28 cellular contexts compared by ENCODE assay signal in genomic region chr5:138553437-138554095, GRCh38. TPM values are rescaled to one million over a fixed set of nuclear protein-coding genes. Genes with fewer than 3 reads are reported as not detected.
DNase-seq lines count a peak whose midpoint lies in the region; ATAC-seq, FAIRE-seq and TF ChIP-seq lines count a peak whose summit lies in the region.
"Had no signal": no experiment of that assay in that cellular context is flagged by ENCODE, and none has a peak within 500 bp of the region (broad histone marks: within the 10 kb centered on the region; RNA-seq: fewer than 3 reads in every experiment).

No MANE protein-coding gene starts in this region.

- H3K4me3 Mint-ChIP-seq in activated T-cell treated with anti-CD3 and anti-CD28 coated beads, Interleukin-2, amount 50 U/mL, for 24 hours = no peak overlapping the region
- H3K4me3 Mint-ChIP-seq: activated naive CD4-positive, alpha-beta T cell treated with anti-CD3 and anti-CD28 coated beads for 36 hours had no signal

- CTCF ChIA-PET in HCT116 (lab: Charles Lee) = no interaction called here
- CTCF ChIA-PET in K562 (lab: Yijun Ruan, JAX; ENCODE audit: low intra/inter-chr PET ratio) = no interaction called here

- TF ChIP-seq POLR2A in HCT116 (IDR thresholded peaks at IDR 0.05; ENCODE audit: borderline replicate concordance, extremely low read depth, insufficient read depth, insufficient read length) (no peak), K562 (conservative IDR thresholded peaks at IDR 0.05) (peak; percentile 67)

- H2AFZ ChIP-seq in HCT116 (ENCODE audit: low read depth, low read length, poor library complexity, severe bottlenecking) = no peak overlapping the region
- H2AFZ ChIP-seq in K562 (ENCODE audit: low read depth, low read length) = no peak overlapping the region

- H4K20me1 ChIP-seq in HCT116 (ENCODE audit: insufficient read depth) = peaks cover 4% of the 10 kb centered on the region; the same call in 1 of the 2 replicates
- peaks cover 16% of the 10 kb centered on the region; the same call in 1 of the 2 replicates for H4K20me1 ChIP-seq in K562 (replicated peaks; ENCODE audit: control insufficient read depth, insufficient read depth, low read length)

- no peaks in the 10 kb centered on the region for H3K9me1 ChIP-seq in K562 (ENCODE audit: control insufficient read depth, insufficient read depth, low read length)

- no peak overlapping the region for H3K9ac ChIP-seq in HCT116 (ENCODE audit: low read length)
- H3K9ac ChIP-seq in K562 (ENCODE audit: insufficient read depth in 1 of 2, low read depth in 2 of 2, low read length in 2 of 2) = no peak overlapping the region

- no TSS peak for BruUV-seq in HCT116 (replicated peaks; lab: Mats Ljungman, UMichigan)
- BruUV-seq in K562 (replicated peaks; lab: Mats Ljungman, UMichigan) = no TSS peak

- FAIRE-seq in K562 (lab: Jason Lieb, UNC) = peak; percentile 51
- FAIRE-seq: pancreas had no signal

- H3K27ac ChIP-seq in HCT116 (ENCODE audit: low read depth, low read length) (no peak overlapping the region), K562 (ENCODE audit: extremely low read depth, low read depth, low read length) (no peak overlapping the region)
- H3K27ac ChIP-seq: C4-2B, esophagus muscularis mucosa, gastrocnemius medialis, pancreas, Peyer's patch, vagina, VCaP had no signal

- no peak for DNase-seq in activated T-cell treated with anti-CD3 and anti-CD28 coated beads, Interleukin-2, amount 50 U/mL, for 24 hours
- DNase-seq in activated T-cell treated with anti-CD3 and anti-CD28 coated beads for 4 hours = no peak
- DNase-seq in HCT116 (ENCODE audit: low read depth, low spot score) = no peak
- no peak for DNase-seq in K562 (ENCODE audit: extremely low read depth in 1 of 4, low spot score in 3 of 4)
- DNase-seq in sciatic nerve (ENCODE audit: low spot score) = no peak
- DNase-seq in NCI-H774 (lab: John Stamatoyannopoulos, UW) = no peak
- DNase-seq: activated CD4-positive, alpha-beta T cell treated with anti-CD3 and anti-CD28 coated beads, Interleukin-2, amount 50 U/mL, for 4 hours; activated naive CD4-positive, alpha-beta T cell treated with anti-CD3 and anti-CD28 coated beads for 36 hours; aorta; cerebellar nuclear complex; effector CD4-positive, alpha-beta T cell; gastrocnemius medialis; hypothalamus; islet precursor cell; MG63; NCI-H1436 treated with DMSO at 0.1 percent for 48 hours; NCI-H2171; pancreas; Peyer's patch; right cardiac atrium; T-helper 2 cell had no signal

- H3K36me3 Mint-ChIP-seq in activated T-cell treated with anti-CD3 and anti-CD28 coated beads, Interleukin-2, amount 50 U/mL, for 24 hours (ENCODE audit: low read depth) = peaks cover 88% of the 10 kb centered on the region

- POLR2A ChIA-PET in HCT116 (lab: Charles Lee) (interaction anchor here (1.1 to 1.9 kb wide), 4 partner anchors 10 to 16 kb away, joined by 3 to 9 read pairs (median 5); partner anchors contain the start of gene ETF1), K562 (lab: Yijun Ruan, JAX) (interaction anchor here (0.6 to 7.8 kb wide), 7 partner anchors 10 to 88 kb away, joined by 3 to 73 read pairs (median 6); partner anchors contain the start of genes EGR1, ETF1 and HSPA9)

- no peak for TF ChIP-seq RAD21 in HCT116 (IDR thresholded peaks at IDR 0.05; ENCODE audit: low read depth)
- no peak for TF ChIP-seq RAD21 in K562 (CRISPR knock-in tag; conservative IDR thresholded peaks at IDR 0.05 in 1 of 2, IDR thresholded peaks at IDR 0.05 in 1 of 2)

- intact Hi-C loops in HCT116 (cut with micrococcal nuclease) (no loop called here), K562 (cut with micrococcal nuclease) (no loop called here), sciatic nerve (cut with DNase I) (no loop called here)

- TF ChIP-seq EP300 in K562 (IDR thresholded peaks at IDR 0.05; ENCODE audit: low read length) = no peak

- no peaks in the 10 kb centered on the region for H3K9me3 Mint-ChIP-seq in activated T-cell treated with anti-CD3 and anti-CD28 coated beads, Interleukin-2, amount 50 U/mL, for 24 hours
- H3K9me3 Mint-ChIP-seq: activated naive CD4-positive, alpha-beta T cell treated with anti-CD3 and anti-CD28 coated beads for 36 hours had no signal

- H3K4me2 ChIP-seq in HCT116 (ENCODE audit: low read length) = no peak overlapping the region
- no peak overlapping the region for H3K4me2 ChIP-seq in K562 (ENCODE audit: insufficient read depth, low read length)

- H3K9me2 ChIP-seq in HCT116 (ENCODE audit: insufficient read depth) = no peaks in the 10 kb centered on the region

- no peaks in the 10 kb centered on the region for H3K4me1 ChIP-seq in HCT116 (ENCODE audit: control insufficient read depth in 1 of 2, insufficient read depth in 2 of 2, low read length in 2 of 2)
- no peaks in the 10 kb centered on the region for H3K4me1 ChIP-seq in K562 (replicated peaks in 1 of 2; ENCODE audit: control insufficient read depth in 2 of 2, insufficient read depth in 2 of 2, low read length in 2 of 2)
- H3K4me1 ChIP-seq: pancreas, Peyer's patch had no signal

- H3K9me3 ChIP-seq in HCT116 (ENCODE audit: control insufficient read depth in 1 of 2, insufficient read depth in 1 of 2, low read depth in 1 of 2, low read length in 2 of 2) (no peaks in the 10 kb centered on the region), K562 (replicated peaks; ENCODE audit: control insufficient read depth, insufficient read depth, low read depth, low read length) (no peaks in the 10 kb centered on the region)
- H3K9me3 ChIP-seq: esophagus muscularis mucosa, gastrocnemius medialis, MG63, pancreas, Peyer's patch, vagina had no signal

- RAD21 ChIA-PET in HCT116 (lab: Charles Lee; ENCODE audit: low non-redundant PET in 1 of 2, low total read pairs in 2 of 2, uncharacterized antibody in 2 of 2, unreplicated experiment in 2 of 2) = no interaction called here

- H3K36me3 ChIP-seq in HCT116 (ENCODE audit: control insufficient read depth in 1 of 2, insufficient read depth in 2 of 2, low read length in 2 of 2) (peaks cover 45 to 48% of the 10 kb centered on the region in 2 experiments), K562 (ENCODE audit: control insufficient read depth, insufficient read depth, low read length) (peaks cover 62% of the 10 kb centered on the region)

- H3K4me3 ChIP-seq in HCT116 (replicated peaks in 1 of 2; ENCODE audit: low read depth in 1 of 2, low read length in 2 of 2) (no peak overlapping the region), K562 (no peak overlapping the region)
- H3K4me3 ChIP-seq: esophagus muscularis mucosa, gastrocnemius medialis, lung, MG63, pancreas, Peyer's patch, vagina had no signal

- H3K4me1 Mint-ChIP-seq in activated T-cell treated with anti-CD3 and anti-CD28 coated beads, Interleukin-2, amount 50 U/mL, for 24 hours (ENCODE audit: low read depth) = peaks cover 14% of the 10 kb centered on the region

- H3K27ac Mint-ChIP-seq in activated T-cell treated with anti-CD3 and anti-CD28 coated beads, Interleukin-2, amount 50 U/mL, for 24 hours = peak overlapping the region; percentile 67
- H3K27ac Mint-ChIP-seq: activated naive CD4-positive, alpha-beta T cell treated with anti-CD3 and anti-CD28 coated beads for 36 hours had no signal

- H3K79me2 ChIP-seq in HCT116 (ENCODE audit: insufficient read depth, low read length) = peaks cover 36% of the 10 kb centered on the region
- H3K79me2 ChIP-seq in K562 (ENCODE audit: control insufficient read depth, insufficient read depth, low read length) = peaks cover 17% of the 10 kb centered on the region; the same call in 2 of the 3 replicates

- H3K27me3 ChIP-seq in HCT116 (ENCODE audit: insufficient read depth, low read length) (no peaks in the 10 kb centered on the region), K562 (ENCODE audit: control insufficient read depth in 2 of 2, insufficient read depth in 2 of 2, low read length in 2 of 2) (no peaks in the 10 kb centered on the region)
- H3K27me3 ChIP-seq: esophagus muscularis mucosa, gastrocnemius medialis, MG63, pancreas, Peyer's patch, vagina had no signal

- in situ Hi-C loops in K562 (cut with MboI) = no loop called here

- ATAC-seq in HCT116 (peak; percentile 32), K562 (peak; percentile 66), sciatic nerve (peak; percentile 28), HG03457 (IDR thresholded peaks at IDR 0.05; ENCODE audit: unreplicated experiment) (no peak), GM18520 (IDR thresholded peaks at IDR 0.05; ENCODE audit: unreplicated experiment) (no peak)
- ATAC-seq: gastrocnemius medialis had no signal

- WGBS in K562 (ENCODE audit: insufficient coverage, low coverage, missing lambda C conversion rate) = 74% methylated on average over 4 of the region's 5 CpGs

- H3K27me3 Mint-ChIP-seq in activated T-cell treated with anti-CD3 and anti-CD28 coated beads, Interleukin-2, amount 50 U/mL, for 24 hours = no peaks in the 10 kb centered on the region

- TF ChIP-seq CTCF in HCT116 (IDR thresholded peaks at IDR 0.05 in 2 of 3, conservative IDR thresholded peaks at IDR 0.05 in 1 of 3; ENCODE audit: borderline replicate concordance in 1 of 3, insufficient read depth in 1 of 3, low read depth in 2 of 3, low read length in 2 of 3) (no peak), K562 (IDR thresholded peaks at IDR 0.05 in 2 of 3, conservative IDR thresholded peaks at IDR 0.05 in 1 of 3; ENCODE audit: insufficient read depth in 2 of 3, low read depth in 1 of 3, low read length in 3 of 3) (no peak)

RNA-seq across cellular contexts. Expression of gene ETF1, which starts 10.5 kb away (rescaled TPM):
- total RNA-seq in HCT116 (2021; ENCODE audit: unreplicated experiment) (178 TPM), K562 (2014; rRNA removed) (149 and 157 TPM in 2 replicates), K562 (2014; rRNA removed; fragmentation: Illumina TruSeq; extraction: Trizol) (190 and 225 TPM in 2 replicates), K562 (2015; rRNA removed; fragmentation: Illumina TruSeq; extraction: Trizol) (146 and 159 TPM in 2 replicates), K562 (2021) (189 and 209 TPM in 2 replicates), sciatic nerve (74.2 TPM)
- 64.7 and 84.1 TPM in 2 replicates for polyA plus RNA-seq in HCT116 (2012)
- 43.7 and 83.9 TPM in 2 replicates for total RNA-seq in K562 (2011; cell fraction: chromatin; rRNA removed; ENCODE audit: low replicate concordance)
- 26.2 and 27.1 TPM in 2 replicates for total RNA-seq in K562 (2011; cell fraction: nucleolus; rRNA removed)
- total RNA-seq in K562 (2011; cell fraction: nucleoplasm; rRNA removed) = 53.3 and 65.5 TPM in 2 replicates
- polyA plus RNA-seq in K562 (2011; rRNA removed) (113 and 179 TPM in 2 replicates), K562 (2014; fragmentation: Illumina TruSeq; extraction: Trizol) (162 and 198 TPM in 2 replicates), K562 (2014; fragmentation: Nextera tagmentation; extraction: Ambion mirVana) (10 to 100 TPM; 53.7 to 57.3 TPM), K562 (2014; rRNA removed) (137 and 164 TPM in 2 replicates)
- polyA plus RNA-seq in K562 (2011; cell fraction: cytosol; rRNA removed) = 43.2 and 61.7 TPM in 2 replicates
- 33.0 and 41.2 TPM in 2 replicates for polyA plus RNA-seq in K562 (2011; cell fraction: nucleus; rRNA removed)
- polyA plus RNA-seq in K562 (2012) = 93.8 and 122 TPM in 2 replicates
- polyA minus RNA-seq in K562 (2011; rRNA and poly(A)+ RNA removed) = 249 and 254 TPM in 2 replicates
- polyA minus RNA-seq in K562 (2011; cell fraction: cytosol; rRNA and poly(A)+ RNA removed) = 67.7 and 94.2 TPM in 2 replicates
- 25.3 and 40.0 TPM in 2 replicates for polyA minus RNA-seq in K562 (2011; cell fraction: nucleus; rRNA and poly(A)+ RNA removed)

RNA-seq across cellular contexts. Expression of gene HSPA9, which starts 21.6 kb away (rescaled TPM):
- total RNA-seq in HCT116 (2021; ENCODE audit: unreplicated experiment) (486 TPM), K562 (2014; rRNA removed) (482 and 583 TPM in 2 replicates), K562 (2014; rRNA removed; fragmentation: Illumina TruSeq; extraction: Trizol) (548 and 597 TPM in 2 replicates), K562 (2015; rRNA removed; fragmentation: Illumina TruSeq; extraction: Trizol) (522 and 545 TPM in 2 replicates), K562 (2021) (481 and 498 TPM in 2 replicates), sciatic nerve (152 TPM)
- polyA plus RNA-seq in HCT116 (2012) = 370 and 385 TPM in 2 replicates
- 389 and 542 TPM in 2 replicates for total RNA-seq in K562 (2011; cell fraction: chromatin; rRNA removed; ENCODE audit: low replicate concordance)
- 228 and 277 TPM in 2 replicates for total RNA-seq in K562 (2011; cell fraction: nucleolus; rRNA removed)
- 287 and 329 TPM in 2 replicates for total RNA-seq in K562 (2011; cell fraction: nucleoplasm; rRNA removed)
- polyA plus RNA-seq in K562 (2011; rRNA removed) (296 and 361 TPM in 2 replicates), K562 (2014; fragmentation: Illumina TruSeq; extraction: Trizol) (474 and 552 TPM in 2 replicates), K562 (2014; fragmentation: Nextera tagmentation; extraction: Ambion mirVana) (100 to 1,000 TPM; 195 to 294 TPM), K562 (2014; rRNA removed) (514 and 537 TPM in 2 replicates)
- polyA plus RNA-seq in K562 (2011; cell fraction: cytosol; rRNA removed) = 229 and 239 TPM in 2 replicates
- 225 and 240 TPM in 2 replicates for polyA plus RNA-seq in K562 (2011; cell fraction: nucleus; rRNA removed)
- 333 and 576 TPM in 2 replicates for polyA plus RNA-seq in K562 (2012)
- polyA minus RNA-seq in K562 (2011; rRNA and poly(A)+ RNA removed) = 500 and 528 TPM in 2 replicates
- 329 and 345 TPM in 2 replicates for polyA minus RNA-seq in K562 (2011; cell fraction: cytosol; rRNA and poly(A)+ RNA removed)
- 149 and 198 TPM in 2 replicates for polyA minus RNA-seq in K562 (2011; cell fraction: nucleus; rRNA and poly(A)+ RNA removed)

Comparison
In these comparisons a context has a peak if more than half of its experiments do, and no peak if none do; other contexts are left out.
1. ATAC-seq: peak in HCT116 (single experiment), K562 (single experiment) and sciatic nerve (single experiment); none in HG03457 (single experiment) and GM18520 (single experiment).